8 cellular contexts compared by ENCODE assay signal in the genomic region with DNA sequence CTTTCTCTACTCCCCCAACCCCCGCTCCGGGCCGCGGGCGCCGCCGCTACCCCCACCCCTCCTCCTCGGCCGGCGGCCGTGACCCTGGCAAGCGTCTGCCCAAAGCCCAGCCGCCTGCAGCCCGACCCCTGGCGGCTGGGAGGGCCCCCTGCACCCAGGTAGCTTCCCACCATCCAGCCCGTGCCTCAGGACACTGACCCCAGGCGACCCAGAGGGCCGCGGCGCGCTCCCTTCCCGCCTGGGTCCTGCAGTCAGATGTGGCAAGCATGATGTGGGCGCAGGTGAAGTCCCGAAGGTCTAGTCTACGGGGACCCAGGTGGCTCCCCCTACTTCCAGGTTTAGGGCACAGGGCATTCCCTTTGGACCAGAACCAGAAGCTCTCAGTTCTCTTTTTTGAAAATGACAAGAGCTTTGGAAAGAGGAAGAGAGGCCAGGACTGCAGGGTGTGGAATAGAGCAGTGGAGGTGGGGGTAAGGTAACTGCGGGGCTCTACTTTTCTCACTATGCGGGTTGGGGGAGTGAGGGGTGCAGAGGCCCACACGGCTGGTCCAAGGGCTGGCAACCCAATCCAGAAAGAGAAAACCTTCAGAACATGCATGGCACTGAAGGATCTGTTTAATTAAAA. TPM values are rescaled to one million over a fixed set of nuclear protein-coding genes. Genes with fewer than 3 reads are reported as not detected.
DNase-seq lines count a peak whose midpoint lies in the region; ATAC-seq, FAIRE-seq and TF ChIP-seq lines count a peak whose summit lies in the region.

A gene with protein sequence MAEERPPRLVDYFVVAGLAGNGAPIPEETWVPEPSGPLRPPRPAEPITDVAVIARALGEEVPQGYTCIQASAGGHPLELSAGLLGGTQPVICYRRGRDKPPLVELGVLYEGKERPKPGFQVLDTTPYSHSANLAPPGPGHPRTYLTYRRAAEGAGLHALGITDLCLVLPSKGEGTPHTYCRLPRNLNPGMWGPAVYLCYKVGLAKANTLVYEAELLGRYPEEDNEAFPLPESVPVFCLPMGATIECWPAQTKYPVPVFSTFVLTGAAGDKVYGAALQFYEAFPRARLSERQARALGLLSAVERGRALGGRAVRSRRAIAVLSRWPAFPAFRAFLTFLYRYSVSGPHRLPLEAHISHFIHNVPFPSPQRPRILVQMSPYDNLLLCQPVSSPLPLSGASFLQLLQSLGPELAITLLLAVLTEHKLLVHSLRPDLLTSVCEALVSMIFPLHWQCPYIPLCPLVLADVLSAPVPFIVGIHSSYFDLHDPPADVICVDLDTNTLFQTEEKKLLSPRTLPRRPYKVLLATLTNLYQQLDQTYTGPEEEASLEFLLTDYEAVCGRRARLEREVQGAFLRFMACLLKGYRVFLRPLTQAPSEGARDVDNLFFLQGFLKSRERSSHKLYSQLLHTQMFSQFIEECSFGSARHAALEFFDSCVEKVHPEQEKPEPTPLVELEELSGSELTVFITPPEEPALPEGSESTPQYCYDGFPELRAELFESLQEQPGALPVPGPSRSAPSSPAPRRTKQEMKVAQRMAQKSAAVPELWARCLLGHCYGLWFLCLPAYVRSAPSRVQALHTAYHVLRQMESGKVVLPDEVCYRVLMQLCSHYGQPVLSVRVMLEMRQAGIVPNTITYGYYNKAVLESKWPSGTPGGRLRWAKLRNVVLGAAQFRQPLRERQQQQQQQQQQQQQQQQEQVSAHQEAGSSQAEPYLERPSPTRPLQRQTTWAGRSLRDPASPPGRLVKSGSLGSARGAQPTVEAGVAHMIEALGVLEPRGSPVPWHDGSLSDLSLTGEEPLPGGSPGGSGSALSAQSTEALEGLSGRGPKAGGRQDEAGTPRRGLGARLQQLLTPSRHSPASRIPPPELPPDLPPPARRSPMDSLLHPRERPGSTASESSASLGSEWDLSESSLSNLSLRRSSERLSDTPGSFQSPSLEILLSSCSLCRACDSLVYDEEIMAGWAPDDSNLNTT (N-terminal part only) (minus strand): TSS at position 97 of the 625 bp plus-strand sequence. CDS start 2,344 bp downstream, outside the sequence.

- H3K36me3 Mint-ChIP-seq in activated naive CD8-positive, alpha-beta T cell, result peaks cover 4% of the 10 kb centered on the region

- ATAC-seq in SK-N-SH treated with all-trans-retinoic acid at 6 μM for 48 hours, result peak; percentile 92

- no peaks in the 10 kb centered on the region for H3K27me3 Mint-ChIP-seq in activated naive CD8-positive, alpha-beta T cell

- FAIRE-seq in H54 (lab: Jason Lieb, UNC), result no peak

- H3K27me3 ChIP-seq in Loucy (ENCODE audit: insufficient read depth, low read length, poor library complexity, severe bottlenecking), result no peaks in the 10 kb centered on the region
- H3K27me3 ChIP-seq in ovary, result no peaks in the 10 kb centered on the region
- no peaks in the 10 kb centered on the region for H3K27me3 ChIP-seq in tibial nerve

- peak within 1 kb of the TSS; percentile 92 for H3K4me3 Mint-ChIP-seq in activated naive CD8-positive, alpha-beta T cell

- H3K4me1 ChIP-seq in Loucy (ENCODE audit: insufficient read depth, low read length, poor library complexity, severe bottlenecking) (peaks cover 21% of the 10 kb centered on the region), ovary (ENCODE audit: insufficient read depth) (peaks cover 7% of the 10 kb centered on the region), tibial nerve (peaks cover 0 to 29% (median 14%) of the 10 kb centered on the region in 4 donors)

- TF ChIP-seq POLR2A in H54 (IDR thresholded peaks at IDR 0.05; ENCODE audit: low read depth, low read length) (no peak; the same call in 1 of the 2 replicates), ovary (IDR thresholded peaks at IDR 0.05) (no peak), tibial nerve (IDR thresholded peaks at IDR 0.05) (no peak)

- peak within 1 kb of the TSS; percentile 65 for H2AFZ ChIP-seq in Loucy (ENCODE audit: low read length)

- H3K9ac ChIP-seq in Loucy (ENCODE audit: low read depth, low read length, poor library complexity, severe bottlenecking), result peak within 1 kb of the TSS; percentile 91

- peaks cover 27% of the 10 kb centered on the region for H3K4me1 Mint-ChIP-seq in activated naive CD8-positive, alpha-beta T cell (ENCODE audit: low read depth)

- peak within 1 kb of the TSS; percentile 91 for H3K27ac Mint-ChIP-seq in activated naive CD8-positive, alpha-beta T cell

- H3K9me3 ChIP-seq in Loucy (ENCODE audit: insufficient read depth, low read depth, low read length) (no peaks in the 10 kb centered on the region), ovary (no peaks in the 10 kb centered on the region), tibial nerve (no peaks in the 10 kb centered on the region)

- peak within 1 kb of the TSS; percentile 91 for H3K4me2 ChIP-seq in Loucy (ENCODE audit: low read depth, low read length, poor library complexity, severe bottlenecking)

- no peaks in the 10 kb centered on the region for H3F3A ChIP-seq in Loucy (ENCODE audit: low read depth)

- H3K79me2 ChIP-seq in Loucy (ENCODE audit: insufficient read depth, low read length), result peaks cover 39% of the 10 kb centered on the region

- TF ChIP-seq CTCF in Loucy (conservative IDR thresholded peaks at IDR 0.05; ENCODE audit: low read length), result peak; percentile 71
- peak; percentile 88 to 97 (median 92) for TF ChIP-seq CTCF in ovary (IDR thresholded peaks at IDR 0.05)
- TF ChIP-seq CTCF in tibial nerve (IDR thresholded peaks at IDR 0.05), result peak; percentile 93 to 99 (median 99)

- H3K9me2 ChIP-seq in Loucy (replicated peaks; ENCODE audit: low read depth, low read length), result no peaks in the 10 kb centered on the region

- H3K36me3 ChIP-seq in Loucy (ENCODE audit: insufficient read depth, low read length) (peaks cover 46% of the 10 kb centered on the region; the same call in 1 of the 2 replicates), ovary (no peaks in the 10 kb centered on the region), tibial nerve (peaks cover 3 to 57% (median 20%) of the 10 kb centered on the region in 3 donors)

- H3K9me3 Mint-ChIP-seq in activated naive CD8-positive, alpha-beta T cell (ENCODE audit: low read depth), result no peaks in the 10 kb centered on the region

- intact Hi-C loops in head of caudate nucleus (cut with DNase I) (loop anchor here (2.0 kb wide), 1 partner anchor 24 kb away; a partner anchor contains a TSS), ovary (cut with DNase I) (loop anchor here in 3 of 4 donors (5.0 to 10.0 kb wide), 3 partner anchors 149 to 272 kb away; a partner anchor contains a TSS)

- peaks cover 25% of the 10 kb centered on the region for H4K20me1 ChIP-seq in Loucy (ENCODE audit: insufficient read depth, low read length, poor library complexity, severe bottlenecking)

- H3K4me3 ChIP-seq in Loucy (ENCODE audit: low read length, poor library complexity, severe bottlenecking) (peak within 1 kb of the TSS; percentile 85), ovary (peak within 1 kb of the TSS; percentile 88), tibial nerve (peak within 1 kb of the TSS; percentile 65 to 94 (median 82))

- WGBS in ovary, 3 donors, result 9 to 18% (median 9%) methylated on average over 12 to 28 of the region's 28 CpGs
- WGBS in tibial nerve, 2 donors, result 18 to 26% methylated on average over 8 to 14 of the region's 28 CpGs

- TF ChIP-seq EP300 in ovary (IDR thresholded peaks at IDR 0.05), result no peak
- peak in 1 of 2 donors; percentile 52 for TF ChIP-seq EP300 in tibial nerve (IDR thresholded peaks at IDR 0.05)

- DNase-seq in GF-D8 (lab: John Stamatoyannopoulos, UW), result peak; percentile 59
- DNase-seq in H54 (ENCODE audit: insufficient read length, low spot score), result peak; percentile 95
- DNase-seq in head of caudate nucleus, result peak; percentile 48 to 94 (median 85)
- peak; percentile 82 to 90 (median 87) for DNase-seq in ovary
- peak; percentile 54 to 65 for DNase-seq in tibial nerve (ENCODE audit: low spot score in 2 of 2)

- H3K27ac ChIP-seq in ovary, result peak within 1 kb of the TSS; percentile 95 to 97
- H3K27ac ChIP-seq in tibial nerve, result peak within 1 kb of the TSS; percentile 91 to 99 (median 96)

TF ChIP-seq in SK-N-SH treated with all-trans-retinoic acid at 6 μM for 48 hours, 23 proteins besides CTCF, POLR2A, EP300 and RAD21:
- peak; percentile 85 for TF ChIP-seq GLIS3 (CRISPR knock-in tag; IDR thresholded peaks at IDR 0.05)
- TF ChIP-seq ZNF8 (CRISPR knock-in tag; IDR thresholded peaks at IDR 0.05), result no peak

RNA-seq across cellular contexts. Expression of the gene that starts here (rescaled TPM):
- total RNA-seq in ovary, result 10 to 100 TPM; 21.3 to 83.1 (median 57.3) TPM
- polyA plus RNA-seq in ovary, result 10 to 100 TPM; 20.9 to 29.6 TPM
- 10 to 100 TPM; 42.8 to 78.0 (median 56.7) TPM for total RNA-seq in tibial nerve

Comparison
In these comparisons a context has a peak if more than half of its experiments do, and no peak if none do; other contexts are left out.
1. Peak in every context shown above with its lines: DNase-seq, ATAC-seq, H3K4me3 ChIP-seq and H3K27ac ChIP-seq.